Comparison of ENCODE assay signal across 5 cellular contexts in the genomic region with DNA sequence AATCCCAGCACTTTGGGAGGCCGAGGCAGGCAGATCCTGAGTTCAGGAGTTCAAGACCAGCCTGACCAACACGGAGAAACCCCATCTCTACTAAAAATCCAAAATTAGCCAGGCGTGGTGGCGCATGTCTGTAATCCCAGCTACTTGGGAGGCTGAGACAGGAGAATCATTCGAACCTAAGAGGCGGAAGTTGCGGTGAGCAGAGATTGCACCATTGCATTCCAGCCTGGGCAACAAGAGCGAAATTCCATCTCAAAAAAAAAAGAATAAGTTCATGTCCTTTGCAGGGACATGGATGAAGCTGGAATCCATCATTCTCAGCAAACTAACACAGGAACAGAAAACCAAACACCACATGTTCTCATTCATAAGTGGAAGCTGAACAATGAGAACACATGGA. TPM values are rescaled to one million over a fixed set of nuclear protein-coding genes. Genes with fewer than 3 reads are reported as not detected.
DNase-seq lines count a peak whose midpoint lies in the region; TF ChIP-seq lines count a peak whose summit lies in the region.
"Not testable (repeated sequence)": the region's sequence is repeated elsewhere in the genome, so short reads cannot be mapped to it uniquely, and the experiment has no call there.

No MANE protein-coding gene starts in this region.

- TF ChIP-seq CTCF in AG10803 (conservative IDR thresholded peaks at IDR 0.05; ENCODE audit: low read length); chondrocyte (IDR thresholded peaks at IDR 0.05): not testable (repeated sequence)

- H3K4me1 Mint-ChIP-seq in chondrocyte (ENCODE audit: low read depth), result peaks cover 17% of the 10 kb centered on the region

- DNase-seq in AG10803 (ENCODE audit: low read depth) (peak; percentile 46), EH (ENCODE audit: low read depth) (peak; percentile 77), ELR (ENCODE audit: low read depth) (peak; percentile 33), GM04504 (ENCODE audit: low read depth) (peak; percentile 52), chondrocyte (ENCODE audit: low spot score) (peak; percentile 4)

- not testable (repeated sequence) for H3K27ac Mint-ChIP-seq in chondrocyte (ENCODE audit: unreplicated experiment)

- not testable (repeated sequence) for H3K9me3 Mint-ChIP-seq in chondrocyte (ENCODE audit: low read depth)

- not testable (repeated sequence) for H3K4me3 Mint-ChIP-seq in chondrocyte (ENCODE audit: unreplicated experiment)

- not testable (repeated sequence) for H3K4me3 ChIP-seq in AG10803 (ENCODE audit: low read length)

- not testable (repeated sequence) for H3K36me3 Mint-ChIP-seq in chondrocyte (ENCODE audit: low read depth)

- not testable (repeated sequence) for H3K27me3 Mint-ChIP-seq in chondrocyte (ENCODE audit: low read depth)

RNA-seq across cellular contexts. Expression of gene STK32C, which starts 7.1 kb away (rescaled TPM):
- 15.8 to 17.9 TPM (median 17.2 TPM) in 3 replicates for total RNA-seq in chondrocyte

RNA-seq across cellular contexts. Expression of gene LRRC27, which starts 17.1 kb away (rescaled TPM):
- total RNA-seq in chondrocyte, result 10.2 to 14.4 TPM (median 13.2 TPM) in 3 replicates

Comparison
In these comparisons a context has a peak if more than half of its experiments do, and no peak if none do; other contexts are left out.
1. DNase-seq: peak in every context shown above with its lines; median percentile 77 in EH; 52 in GM04504; 46 in AG10803; 33 in ELR; 4 in chondrocyte.